14 cellular contexts compared by ENCODE assay signal in genomic region chr7:42096681-42097637, GRCh38.
DNase-seq lines count a peak whose midpoint lies in the region; ATAC-seq lines count a peak whose summit lies in the region.
"Had no signal": no experiment of that assay in that cellular context is flagged by ENCODE, and none has a peak within 500 bp of the region (broad histone marks: within the 10 kb centered on the region; RNA-seq: fewer than 3 reads in every experiment).

No MANE protein-coding gene starts in this region.

- H3K9ac ChIP-seq in rectal smooth muscle tissue (ENCODE audit: low read length), result no peak overlapping the region
- H3K9ac ChIP-seq: BLaER1, parathyroid adenoma had no signal

- no peaks in the 10 kb centered on the region for H3K27me3 ChIP-seq in rectal smooth muscle tissue (ENCODE audit: control insufficient read depth, insufficient read depth, low read length)
- H3K27me3 ChIP-seq: BLaER1, tibial nerve had no signal

- H3K4me3 ChIP-seq in rectal smooth muscle tissue (ENCODE audit: low read length), result no peak overlapping the region
- H3K4me3 ChIP-seq: BLaER1, tibial nerve had no signal

- DNase-seq in ELF-1 (ENCODE audit: low read depth, low spot score) (peak; percentile 61), astrocyte of the hippocampus (ENCODE audit: low read depth, low spot score) (peak; percentile 59), left ventricle myocardium superior (peak; percentile 79), foreskin melanocyte (no peak), NCI-H146 (lab: John Stamatoyannopoulos, UW) (no peak), HPDE6-E6E7 (ENCODE audit: extremely low spot score) (no peak)
- DNase-seq: activated T-cell treated with anti-CD3 and anti-CD28 coated beads, Interleukin-2, amount 50 U/mL, for 24 hours; NCI-H1417 had no signal

- intact Hi-C loops in left ventricle myocardium superior (cut with micrococcal nuclease), result no loop called here

- peak overlapping the region; percentile 56 for H3K27ac ChIP-seq in rectal smooth muscle tissue (ENCODE audit: low read depth, low read length)
- H3K27ac ChIP-seq: BLaER1, HL-60, parathyroid adenoma had no signal

- ATAC-seq in left ventricle myocardium superior (peak; percentile 98), HG03175 (IDR thresholded peaks at IDR 0.05; ENCODE audit: unreplicated experiment) (no peak)

- H3K4me1 ChIP-seq in rectal smooth muscle tissue (ENCODE audit: control insufficient read depth, insufficient read depth, low read length), result peaks cover 16% of the 10 kb centered on the region
- H3K4me1 ChIP-seq: parathyroid adenoma had no signal

- H3K36me3 ChIP-seq in rectal smooth muscle tissue (ENCODE audit: control insufficient read depth, insufficient read depth, low read length), result no peaks in the 10 kb centered on the region
- H3K36me3 ChIP-seq: tibial nerve had no signal

Comparison
In these comparisons a context has a peak if more than half of its experiments do, and no peak if none do; other contexts are left out.
1. DNase-seq: peak in ELF-1 (single experiment), astrocyte of the hippocampus (single experiment) and left ventricle myocardium superior (single experiment); none in foreskin melanocyte (single experiment), NCI-H146 (single experiment) and HPDE6-E6E7 (single experiment).